In the genomic region with DNA sequence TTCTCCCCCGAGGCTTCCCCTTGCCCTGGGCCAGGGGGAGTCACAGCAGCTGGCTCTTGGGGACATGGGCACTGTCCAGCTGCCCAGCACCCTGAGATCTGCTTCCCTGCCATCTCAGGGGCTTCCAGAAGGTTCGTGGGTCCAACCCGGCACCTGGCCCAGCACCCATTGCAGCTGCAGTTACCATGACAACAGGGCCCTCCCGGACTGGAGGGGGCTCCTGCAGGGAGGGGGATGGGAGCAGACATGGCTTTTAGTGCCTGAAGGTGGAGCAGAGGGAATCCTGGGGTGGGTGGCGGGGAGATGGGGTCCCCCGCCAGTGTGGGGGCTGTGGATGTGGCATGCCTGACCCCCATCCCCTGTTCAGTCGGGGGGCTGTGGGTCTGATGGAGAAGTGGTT, we compare ENCODE assay signal across 17 cellular contexts. TPM values are rescaled to one million over a fixed set of nuclear protein-coding genes. Genes with fewer than 3 reads are reported as not detected.
DNase-seq lines count a peak whose midpoint lies in the region; ATAC-seq and TF ChIP-seq lines count a peak whose summit lies in the region.
"Had no signal": no experiment of that assay in that cellular context is flagged by ENCODE, and none has a peak within 500 bp of the region (broad histone marks: within the 10 kb centered on the region; RNA-seq: fewer than 3 reads in every experiment).

No MANE protein-coding gene starts in this region.

- H3K27ac ChIP-seq in temporal lobe (ENCODE audit: low read depth, low read length) = peak overlapping the region; percentile 79
- H3K27ac ChIP-seq: BLaER1 had no signal

- peaks cover 24% of the 10 kb centered on the region for H3K4me1 Mint-ChIP-seq in glutamatergic neuron (ENCODE audit: low read depth, unreplicated experiment)

- peaks cover 6% of the 10 kb centered on the region for H3K36me3 Mint-ChIP-seq in glutamatergic neuron (ENCODE audit: unreplicated experiment)

- peaks cover 10% of the 10 kb centered on the region for H3K27me3 Mint-ChIP-seq in glutamatergic neuron (ENCODE audit: unreplicated experiment)
- H3K27me3 Mint-ChIP-seq: CD4-positive, alpha-beta memory T cell had no signal

- DNase-seq in NCI-H82 (lab: John Stamatoyannopoulos, UW) = peak; percentile 58
- DNase-seq in NCI-H82 treated with DMSO at 0.1 percent for 48 hours (lab: John Stamatoyannopoulos, UW; ENCODE audit: unreplicated experiment) = no peak
- peak; percentile 67 for DNase-seq in NCI-H2171 treated with DMSO at 0.1 percent for 48 hours (lab: John Stamatoyannopoulos, UW)
- DNase-seq in glutamatergic neuron = no peak
- no peak for DNase-seq in NCI-H128 (lab: John Stamatoyannopoulos, UW; ENCODE audit: unreplicated experiment)
- DNase-seq in SW480 (ENCODE audit: low spot score) = no peak
- DNase-seq: CD4-positive, alpha-beta memory T cell; DMS79; H9; NCI-H1048; NCI-H187 treated with DMSO at 0.1 percent for 48 hours; NCI-H510A; NCI-H774; SHP77 had no signal

- no peak for TF ChIP-seq CTCF in glutamatergic neuron (IDR thresholded peaks at IDR 0.05; ENCODE audit: partially characterized antibody, unreplicated experiment)

- peak overlapping the region; percentile 17 for H3K27ac Mint-ChIP-seq in glutamatergic neuron (ENCODE audit: unreplicated experiment)

- H3K4me3 Mint-ChIP-seq in glutamatergic neuron (ENCODE audit: unreplicated experiment) = no peak overlapping the region
- H3K4me3 Mint-ChIP-seq: CD4-positive, alpha-beta memory T cell; H9 had no signal

- peaks cover 5% of the 10 kb centered on the region for H3K9me3 Mint-ChIP-seq in glutamatergic neuron (ENCODE audit: unreplicated experiment)
- H3K9me3 Mint-ChIP-seq: CD4-positive, alpha-beta memory T cell; H9 had no signal

- no peak for ATAC-seq in GM21447 (IDR thresholded peaks at IDR 0.05; ENCODE audit: unreplicated experiment)

RNA-seq across cellular contexts. Expression of gene PIN1, which starts 14.7 kb away (rescaled TPM):
- total RNA-seq in glutamatergic neuron (ENCODE audit: unreplicated experiment) = 110 TPM
- total RNA-seq in temporal lobe = 72.5 TPM

RNA-seq across cellular contexts. Expression of gene UBL5, which starts 22.1 kb away (rescaled TPM):
- total RNA-seq in glutamatergic neuron (ENCODE audit: unreplicated experiment) (324 TPM), temporal lobe (108 TPM)

RNA-seq across cellular contexts. Expression of gene FBXL12, which starts 30.9 kb away (rescaled TPM):
- total RNA-seq in glutamatergic neuron (ENCODE audit: unreplicated experiment) (43.0 TPM), temporal lobe (3.7 TPM)

Comparison
In these comparisons a context has a peak if more than half of its experiments do, and no peak if none do; other contexts are left out.
1. DNase-seq: peak in NCI-H82 (single experiment) and NCI-H2171 treated with DMSO at 0.1 percent for 48 hours (single experiment); none in NCI-H82 treated with DMSO at 0.1 percent for 48 hours (single experiment), glutamatergic neuron (single experiment), NCI-H128 (single experiment) and SW480 (single experiment).